ENCODE assay signal across 14 cellular contexts in the genomic region with DNA sequence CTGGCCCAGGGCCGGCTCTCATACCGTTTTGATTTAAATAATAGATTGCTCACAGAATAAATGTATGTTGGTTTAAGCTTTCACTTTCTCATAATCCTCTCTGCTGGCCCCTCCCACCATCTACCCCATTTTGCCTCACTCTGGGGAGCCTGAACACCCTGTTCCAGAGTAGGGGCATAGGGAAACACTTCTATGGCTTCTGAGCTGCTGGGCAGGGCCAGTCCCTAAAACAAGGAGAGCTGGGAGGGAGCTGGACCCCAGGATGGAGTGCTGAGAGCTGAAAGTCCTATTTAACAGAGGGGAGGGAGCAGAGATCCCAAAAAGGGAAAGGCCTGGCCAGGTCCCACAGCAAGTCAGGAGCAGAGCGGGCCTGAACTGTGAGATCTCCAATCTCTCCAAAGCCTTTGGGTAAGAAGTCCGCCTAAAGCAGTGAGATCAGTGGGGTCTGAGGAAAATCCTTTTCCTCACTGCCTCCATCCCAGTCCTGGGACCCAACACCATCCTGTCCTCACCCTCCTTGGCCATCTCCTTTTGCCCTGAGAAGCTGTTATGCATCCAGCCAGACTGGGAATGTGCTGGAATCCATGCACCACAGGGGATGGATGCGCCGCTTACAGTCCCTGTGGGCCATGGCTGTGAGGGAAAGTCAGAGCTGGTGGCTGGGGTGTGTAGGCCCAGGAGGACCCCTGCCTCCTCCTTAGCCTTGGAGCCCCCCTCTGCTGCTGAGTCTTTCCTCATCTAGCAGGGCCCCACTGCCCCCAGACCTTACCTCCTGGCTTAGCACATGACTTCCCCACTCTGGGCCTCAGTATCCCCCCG. TPM values are rescaled to one million over a fixed set of nuclear protein-coding genes. Genes with fewer than 3 reads are reported as not detected.
DNase-seq lines count a peak whose midpoint lies in the region; ATAC-seq, FAIRE-seq and TF ChIP-seq lines count a peak whose summit lies in the region.
"Had no signal": no experiment of that assay in that cellular context is flagged by ENCODE, and none has a peak within 500 bp of the region (broad histone marks: within the 10 kb centered on the region; RNA-seq: fewer than 3 reads in every experiment).

No MANE protein-coding gene starts in this region.

- intact Hi-C loops in left colon (cut with DNase I, micrococcal nuclease) (no loop called here), spleen (cut with DNase I; ENCODE audit: low total_unique reads) (no loop called here)

- POLR2A ChIA-PET in HEK293 (lab: Yijun Ruan, JAX), result interaction anchor here (0.5 to 2.3 kb wide), 8 partner anchors 9 to 29 kb away, joined by 3 to 31 read pairs (median 6); partner anchors contain the start of genes GUCD1, LRRC75B and SNRPD3

- no peak overlapping the region for H3K4me3 Mint-ChIP-seq in chondrocyte (ENCODE audit: unreplicated experiment)
- H3K4me3 Mint-ChIP-seq: T-cell had no signal

- DNase-seq in chondrocyte (ENCODE audit: low spot score) (peak; percentile 51), left colon (peak in 1 of 2 donors; percentile 21), spleen (peak; percentile 34), NCI-H524 (lab: John Stamatoyannopoulos, UW) (no peak), small intestine (no peak)
- no peak for DNase-seq in stimulated activated naive CD4-positive, alpha-beta T cell (lab: John Stamatoyannopoulos, UW)
- DNase-seq: activated CD4-positive, alpha-beta T cell treated with anti-CD3 and anti-CD28 coated beads for 48 hours; C1 segment of cervical spinal cord; stimulated activated CD4-positive, alpha-beta T cell treated with anti-CD3 and anti-CD28 coated beads, Interleukin-1b, Interleukin-23, amount 100 ng/mL, for 48 hours; T-cell had no signal

- peaks cover 0 to 36% of the 10 kb centered on the region in 2 experiments; a peak in 1 of 3 replicates for H3K36me3 ChIP-seq in HEK293 (ENCODE audit: control insufficient read depth in 2 of 2, insufficient read depth in 1 of 2, low read length in 2 of 2)
- H3K36me3 ChIP-seq in spleen, result peaks cover 0 to 37% (median 5%) of the 10 kb centered on the region in 6 donors
- H3K36me3 ChIP-seq in small intestine (ENCODE audit: control insufficient read depth in 2 of 2, insufficient read depth in 2 of 2, low read length in 2 of 2), result no peaks in the 10 kb centered on the region

- 76 to 84% (median 80%) methylated on average over 7 of the region's 7 CpGs for WGBS in spleen, 5 donors
- 69 to 70% (median 69%) methylated on average over 7 of the region's 7 CpGs for WGBS in small intestine, 3 donors

- TF ChIP-seq POLR2A in spleen (IDR thresholded peaks at IDR 0.05), result no peak

- H3K27ac Mint-ChIP-seq in chondrocyte (ENCODE audit: unreplicated experiment), result peak overlapping the region; percentile 67
- H3K27ac Mint-ChIP-seq: activated T-helper 2 cell treated with anti-CD3 and anti-CD28 coated beads, Interferon-gamma antibody, Interleukin-2, Interleukin-4, amounts not matched to agents 10 μg/mL and 5 μg/mL and 100 μg/mL, durations not matched to agents 14 hours and 24 hours and 36 hours; T-cell had no signal

- TF ChIP-seq CTCF in HEK293 (tag by site-specific recombination; IDR thresholded peaks at IDR 0.05), result no peak
- TF ChIP-seq CTCF in chondrocyte (IDR thresholded peaks at IDR 0.05), result no peak
- no peak for TF ChIP-seq CTCF in spleen (IDR thresholded peaks at IDR 0.05 in 8 of 11, conservative IDR thresholded peaks at IDR 0.05 in 3 of 11)

- H3K9me3 ChIP-seq in HEK293 (ENCODE audit: control insufficient read depth, insufficient read depth, low read depth, low read length), result no peaks in the 10 kb centered on the region
- H3K9me3 ChIP-seq in spleen, result no peaks in the 10 kb centered on the region
- H3K9me3 ChIP-seq in small intestine (ENCODE audit: control insufficient read depth, low read depth), result no peaks in the 10 kb centered on the region

- ATAC-seq in left colon (peak; percentile 36), GM19324 (IDR thresholded peaks at IDR 0.05; ENCODE audit: low FRiP score, unreplicated experiment) (no peak)
- ATAC-seq: T-cell had no signal

- FAIRE-seq in small intestine (lab: Jason Lieb, UNC), result no peak
- FAIRE-seq: islet of Langerhans had no signal

- no peaks in the 10 kb centered on the region for H3K27me3 Mint-ChIP-seq in chondrocyte (ENCODE audit: low read depth)
- H3K27me3 Mint-ChIP-seq: T-cell had no signal

- H3K27ac ChIP-seq in HEK293 (ENCODE audit: extremely low read depth, low read depth, low read length) (peak overlapping the region; percentile 65), spleen (peak overlapping the region in 4 of 8 donors; percentile 18 to 41 (median 28)), small intestine (ENCODE audit: low read depth in 1 of 2, low read length in 1 of 2) (peak overlapping the region in 1 of 2 donors; percentile 63)

- H3K36me3 Mint-ChIP-seq in chondrocyte (ENCODE audit: low read depth), result no peaks in the 10 kb centered on the region

- no peaks in the 10 kb centered on the region for H3K27me3 ChIP-seq in spleen (replicated peaks in 1 of 7)
- H3K27me3 ChIP-seq in small intestine (ENCODE audit: control insufficient read depth in 2 of 2, insufficient read depth in 2 of 2, low read length in 2 of 2), result no peaks in the 10 kb centered on the region

- CTCF ChIA-PET in HEK293 (lab: Yijun Ruan, JAX), result interaction anchor here (0.7 kb wide), 1 partner anchor 619 kb away, joined by 3 read pairs; no protein-coding TSS in a partner anchor

- no peaks in the 10 kb centered on the region for H3K9me3 Mint-ChIP-seq in chondrocyte (ENCODE audit: low read depth)
- H3K9me3 Mint-ChIP-seq: activated T-helper 2 cell treated with anti-CD3 and anti-CD28 coated beads, Interferon-gamma antibody, Interleukin-2, Interleukin-4, amounts not matched to agents 10 μg/mL and 5 μg/mL and 100 μg/mL, durations not matched to agents 14 hours and 24 hours and 36 hours; T-cell had no signal

- H3K4me3 ChIP-seq in HEK293 (ENCODE audit: low read depth, low read length) (no peak overlapping the region), spleen (no peak overlapping the region), small intestine (ENCODE audit: low read depth in 1 of 2, low read length in 2 of 2) (no peak overlapping the region)

- H3K4me1 ChIP-seq in HEK293 (ENCODE audit: control insufficient read depth, insufficient read depth, low read length) (peaks cover 16% of the 10 kb centered on the region), spleen (peaks cover 0 to 18% (median 0%) of the 10 kb centered on the region in 6 donors), small intestine (ENCODE audit: control insufficient read depth in 2 of 2, insufficient read depth in 1 of 2, low read depth in 1 of 2, low read length in 1 of 2) (peaks cover 0 to 4% of the 10 kb centered on the region in 2 donors)

- peaks cover 24% of the 10 kb centered on the region for H3K4me1 Mint-ChIP-seq in chondrocyte (ENCODE audit: low read depth)

TF ChIP-seq in HEK293, 187 proteins besides CTCF, POLR2A, EP300 and RAD21 (continues in another document):
- TF ChIP-seq ZNF121 (tag by site-specific recombination; IDR thresholded peaks at IDR 0.05) (peak; percentile 86), KLF8 (tag by site-specific recombination; IDR thresholded peaks at IDR 0.05) (0 out of 2 replicates have a peak, but pooled peaks have one; percentile 10), ZXDB (tag by site-specific recombination; IDR thresholded peaks at IDR 0.05) (0 out of 2 replicates have a peak, but pooled peaks have one; percentile 1), GLI4 (tag by site-specific recombination; IDR thresholded peaks at IDR 0.05) (no peak), ZNF24 (tag by site-specific recombination; IDR thresholded peaks at IDR 0.05) (0 out of 2 replicates have a peak, but pooled peaks have one; percentile 34), ZNF133 (tag by site-specific recombination; IDR thresholded peaks at IDR 0.05) (no peak), FEZF1 (tag by site-specific recombination; IDR thresholded peaks at IDR 0.05) (peak; percentile 77), WT1 (tag by site-specific recombination; IDR thresholded peaks at IDR 0.05) (0 out of 2 replicates have a peak, but pooled peaks have one; percentile 1)
- TF ChIP-seq, protein P1, sequence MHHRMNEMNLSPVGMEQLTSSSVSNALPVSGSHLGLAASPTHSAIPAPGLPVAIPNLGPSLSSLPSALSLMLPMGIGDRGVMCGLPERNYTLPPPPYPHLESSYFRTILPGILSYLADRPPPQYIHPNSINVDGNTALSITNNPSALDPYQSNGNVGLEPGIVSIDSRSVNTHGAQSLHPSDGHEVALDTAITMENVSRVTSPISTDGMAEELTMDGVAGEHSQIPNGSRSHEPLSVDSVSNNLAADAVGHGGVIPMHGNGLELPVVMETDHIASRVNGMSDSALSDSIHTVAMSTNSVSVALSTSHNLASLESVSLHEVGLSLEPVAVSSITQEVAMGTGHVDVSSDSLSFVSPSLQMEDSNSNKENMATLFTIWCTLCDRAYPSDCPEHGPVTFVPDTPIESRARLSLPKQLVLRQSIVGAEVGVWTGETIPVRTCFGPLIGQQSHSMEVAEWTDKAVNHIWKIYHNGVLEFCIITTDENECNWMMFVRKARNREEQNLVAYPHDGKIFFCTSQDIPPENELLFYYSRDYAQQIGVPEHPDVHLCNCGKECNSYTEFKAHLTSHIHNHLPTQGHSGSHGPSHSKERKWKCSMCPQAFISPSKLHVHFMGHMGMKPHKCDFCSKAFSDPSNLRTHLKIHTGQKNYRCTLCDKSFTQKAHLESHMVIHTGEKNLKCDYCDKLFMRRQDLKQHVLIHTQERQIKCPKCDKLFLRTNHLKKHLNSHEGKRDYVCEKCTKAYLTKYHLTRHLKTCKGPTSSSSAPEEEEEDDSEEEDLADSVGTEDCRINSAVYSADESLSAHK (tag by site-specific recombination; IDR thresholded peaks at IDR 0.05), result peak; percentile 99

RNA-seq across cellular contexts. Expression of gene LRRC75B, which starts 8.7 kb away (rescaled TPM):
- total RNA-seq in chondrocyte (5.6 to 13.0 TPM (median 8.6 TPM) in 3 replicates), left colon (10 to 100 TPM in 1 of 2 donors, 1 to 10 TPM in 1; 9.5 to 15.2 TPM), spleen (1 to 10 TPM; 2.9 to 6.6 (median 5.3) TPM)
- polyA plus RNA-seq in spleen (1 to 10 TPM; 3.4 to 6.7 (median 6.4) TPM), small intestine (100 to 1,000 TPM in 2 of 3 donors, 10 to 100 TPM in 1; 15.5 to 123 (median 112) TPM)

RNA-seq across cellular contexts. Expression of gene GGT1, which starts 18.8 kb away (rescaled TPM):
- total RNA-seq in chondrocyte (1.4 to 1.8 TPM (median 1.5 TPM) in 3 replicates), left colon (100 to 1,000 TPM in 1 of 2 donors, 1 to 10 TPM in 1; 9.6 to 195 TPM), spleen (10 to 100 TPM; 11.3 to 22.9 (median 18.4) TPM)
- polyA plus RNA-seq in spleen (10 to 100 TPM; 10.9 to 27.2 (median 15.1) TPM), small intestine (100 to 1,000 TPM in 2 of 3 donors, 10 to 100 TPM in 1; 44.2 to 581 (median 219) TPM)

RNA-seq across cellular contexts. Expression of gene SNRPD3, which starts 28.4 kb away (rescaled TPM):
- total RNA-seq in chondrocyte (59.3 to 84.8 TPM (median 63.9 TPM) in 3 replicates), left colon (10 to 100 TPM; 60.3 to 70.8 TPM), spleen (100 to 1,000 TPM in 2 of 7 donors, 10 to 100 TPM in 5; 52.0 to 142 (median 66.3) TPM)
- polyA plus RNA-seq in spleen (100 to 1,000 TPM in 2 of 3 donors, 10 to 100 TPM in 1; 89.8 to 113 (median 113) TPM), small intestine (100 to 1,000 TPM; 150 to 162 (median 156) TPM)

RNA-seq across cellular contexts. Expression of gene GUCD1, which starts 29.2 kb away (rescaled TPM):
- 77.3 to 84.7 TPM (median 77.9 TPM) in 3 replicates for total RNA-seq in chondrocyte
- 100 to 1,000 TPM; 219 to 241 TPM for total RNA-seq in left colon
- total RNA-seq in spleen, result 100 to 1,000 TPM in 5 of 7 donors, 10 to 100 TPM in 2; 85.4 to 162 (median 112) TPM
- 100 to 1,000 TPM in 2 of 3 donors, 10 to 100 TPM in 1; 82.6 to 108 (median 105) TPM for polyA plus RNA-seq in spleen
- 100 to 1,000 TPM; 147 to 494 (median 469) TPM for polyA plus RNA-seq in small intestine

Comparison
In these comparisons a context has a peak if more than half of its experiments do, and no peak if none do; other contexts are left out.
1. DNase-seq: peak in chondrocyte (single experiment) and spleen (single experiment); none in NCI-H524 (0 of 2), stimulated activated naive CD4-positive, alpha-beta T cell (0 of 6) and small intestine (single experiment).